ENCODE assay signal across 15 cellular contexts in genomic region chr22:50318356-50318697, GRCh38.
"Had no signal": no experiment of that assay in that cellular context is flagged by ENCODE, and none has a peak within 500 bp of the region (broad histone marks: within the 10 kb centered on the region; RNA-seq: fewer than 3 reads in every experiment).

No MANE protein-coding gene starts in this region.

- H3K4me3 Mint-ChIP-seq: activated naive CD4-positive, alpha-beta T cell treated with anti-CD3 and anti-CD28 coated beads, Interleukin-2, amount 10 ng/mL, durations not matched to agents 7 days and 5 days; naive thymus-derived CD4-positive, alpha-beta T cell had no signal

- H3K9me3 Mint-ChIP-seq: activated naive CD4-positive, alpha-beta T cell treated with anti-CD3 and anti-CD28 coated beads, Interleukin-2, amount 10 ng/mL, durations not matched to agents 7 days and 5 days; activated T-helper 2 cell treated with anti-CD3 and anti-CD28 coated beads, Interferon-gamma antibody, Interleukin-2, Interleukin-4, amounts not matched to agents 10 μg/mL and 5 μg/mL and 100 μg/mL, durations not matched to agents 14 hours and 24 hours and 36 hours; naive thymus-derived CD4-positive, alpha-beta T cell had no signal

- H3K4me3 ChIP-seq: coronary artery, right atrium auricular region, stomach, thoracic aorta had no signal

- H3K27ac Mint-ChIP-seq: activated naive CD4-positive, alpha-beta T cell treated with anti-CD3 and anti-CD28 coated beads, Interleukin-2, amount 10 ng/mL, durations not matched to agents 7 days and 5 days; activated T-helper 2 cell treated with anti-CD3 and anti-CD28 coated beads, Interferon-gamma antibody, Interleukin-2, Interleukin-4, amounts not matched to agents 10 μg/mL and 5 μg/mL and 100 μg/mL, durations not matched to agents 14 hours and 24 hours and 36 hours; naive thymus-derived CD4-positive, alpha-beta T cell had no signal

- H3K36me3 ChIP-seq: right atrium auricular region, thoracic aorta had no signal

- H3K9me3 ChIP-seq: right atrium auricular region, stomach, thoracic aorta had no signal

- H3K4me1 ChIP-seq: foreskin keratinocyte had no signal

- H3K27me3 ChIP-seq: foreskin keratinocyte, right atrium auricular region, stomach had no signal

- DNase-seq: activated CD4-positive, alpha-beta T cell treated with anti-CD3 and anti-CD28 coated beads, Interleukin-2, amount 50 U/mL, for 1 hour; activated naive CD4-positive, alpha-beta T cell treated with anti-CD3 and anti-CD28 coated beads, Interleukin-2, amount 10 ng/mL, durations not matched to agents 7 days and 5 days; central memory CD4-positive, alpha-beta T cell; effector CD4-positive, alpha-beta T cell; foreskin keratinocyte; head of caudate nucleus; mammary epithelial cell; naive thymus-derived CD4-positive, alpha-beta T cell; small intestine; stomach had no signal

- H3K27me3 Mint-ChIP-seq: naive thymus-derived CD4-positive, alpha-beta T cell had no signal

- ATAC-seq: foreskin keratinocyte; left lobe of liver; naive thymus-derived CD4-positive, alpha-beta T cell had no signal

- H3K27ac ChIP-seq: coronary artery, foreskin keratinocyte, right atrium auricular region, stomach, thoracic aorta had no signal
